8 cellular contexts compared by ENCODE assay signal in the genomic region with DNA sequence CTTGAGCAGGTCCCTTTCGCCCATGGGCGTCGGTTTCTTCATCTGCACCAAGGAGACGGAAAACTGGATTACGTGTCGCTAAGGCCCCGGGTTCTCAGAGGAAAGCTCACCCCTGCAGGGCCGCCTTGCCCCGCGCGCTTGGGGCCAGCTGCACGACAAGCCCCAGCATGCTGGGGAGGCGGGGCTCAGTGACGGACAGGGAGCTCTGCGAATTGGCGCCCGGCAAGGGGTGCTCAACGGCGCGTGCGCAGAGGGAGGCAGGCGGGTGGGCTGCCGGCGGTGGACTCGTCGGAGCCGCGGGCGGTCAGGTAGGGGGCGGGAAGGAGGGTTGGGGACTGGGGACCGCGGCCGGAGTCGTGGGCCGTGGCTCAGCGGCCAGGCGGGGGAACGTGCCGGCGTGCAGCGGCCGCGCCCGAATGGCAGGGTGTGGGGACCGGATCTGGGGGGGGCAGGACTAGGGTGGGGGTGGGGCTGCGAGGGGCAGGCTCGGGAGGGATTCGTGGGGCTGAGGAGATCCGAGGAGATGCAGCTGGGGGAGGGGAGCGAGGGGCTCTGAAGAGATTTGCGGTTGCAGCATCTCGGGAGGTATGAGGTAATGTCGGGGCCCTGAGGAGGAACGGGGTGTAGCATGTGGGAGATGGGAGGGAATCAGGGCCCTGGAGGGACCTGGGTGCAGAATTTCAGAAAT. TPM values are rescaled to one million over a fixed set of nuclear protein-coding genes. Genes with fewer than 3 reads are reported as not detected.
A peak's percentile ranks its signal among the peaks of the same experiment; 100 is the strongest.
DNase-seq lines count a peak whose midpoint lies in the region; ATAC-seq and TF ChIP-seq lines count a peak whose summit lies in the region.

A gene with protein sequence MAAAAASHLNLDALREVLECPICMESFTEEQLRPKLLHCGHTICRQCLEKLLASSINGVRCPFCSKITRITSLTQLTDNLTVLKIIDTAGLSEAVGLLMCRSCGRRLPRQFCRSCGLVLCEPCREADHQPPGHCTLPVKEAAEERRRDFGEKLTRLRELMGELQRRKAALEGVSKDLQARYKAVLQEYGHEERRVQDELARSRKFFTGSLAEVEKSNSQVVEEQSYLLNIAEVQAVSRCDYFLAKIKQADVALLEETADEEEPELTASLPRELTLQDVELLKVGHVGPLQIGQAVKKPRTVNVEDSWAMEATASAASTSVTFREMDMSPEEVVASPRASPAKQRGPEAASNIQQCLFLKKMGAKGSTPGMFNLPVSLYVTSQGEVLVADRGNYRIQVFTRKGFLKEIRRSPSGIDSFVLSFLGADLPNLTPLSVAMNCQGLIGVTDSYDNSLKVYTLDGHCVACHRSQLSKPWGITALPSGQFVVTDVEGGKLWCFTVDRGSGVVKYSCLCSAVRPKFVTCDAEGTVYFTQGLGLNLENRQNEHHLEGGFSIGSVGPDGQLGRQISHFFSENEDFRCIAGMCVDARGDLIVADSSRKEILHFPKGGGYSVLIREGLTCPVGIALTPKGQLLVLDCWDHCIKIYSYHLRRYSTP (plus strand): TSS at position 232 of the 688 bp plus-strand sequence. CDS start 10,438 bp downstream, outside the sequence.

- H3K36me3 Mint-ChIP-seq in activated B cell treated with CpG ODN at 0.5 μM for 24 hours (ENCODE audit: low read depth) (peaks cover 2% of the 10 kb centered on the region), immature natural killer cell (no peaks in the 10 kb centered on the region)

- H3K4me1 ChIP-seq in A673 (ENCODE audit: insufficient read depth, low read length, poor library complexity, severe bottlenecking) (peaks cover 11% of the 10 kb centered on the region), spleen (peaks cover 9 to 59% (median 44%) of the 10 kb centered on the region in 6 donors)

- H3K4me3 Mint-ChIP-seq in activated B cell treated with CpG ODN at 0.5 μM for 24 hours (peak within 1 kb of the TSS; percentile 89), immature natural killer cell (peak within 1 kb of the TSS; percentile 84 to 99 (median 86))

- ATAC-seq in GM18867 (IDR thresholded peaks at IDR 0.05; ENCODE audit: unreplicated experiment) (peak; percentile 98), HG03095 (IDR thresholded peaks at IDR 0.05; ENCODE audit: unreplicated experiment) (peak; percentile 99), activated B cell treated with CpG ODN at 0.5 μM for 24 hours (ENCODE audit: low read depth) (peak; percentile 98)

- H3K27me3 Mint-ChIP-seq in activated B cell treated with CpG ODN at 0.5 μM for 24 hours (no peaks in the 10 kb centered on the region), immature natural killer cell (ENCODE audit: low read depth in 3 of 3) (peaks cover 1 to 6% (median 3%) of the 10 kb centered on the region in 3 donors)

- CTCF ChIA-PET in A673 (lab: Charles Lee): interaction anchor here (0.7 kb wide), 2 partner anchors 427 to 1094 kb away, joined by 3 read pairs; no protein-coding TSS in a partner anchor
- CTCF ChIA-PET in activated B cell treated with CpG ODN at 0.5 μM for 24 hours (lab: Charles Lee): no interaction called here

- peaks cover 4% of the 10 kb centered on the region for H3K9me3 ChIP-seq in A673 (ENCODE audit: low read depth, low read length, poor library complexity, severe bottlenecking)
- H3K9me3 ChIP-seq in spleen: peaks cover 0 to 15% (median 12%) of the 10 kb centered on the region in 8 donors

- peak within 1 kb of the TSS; percentile 73 for H3K4me3 ChIP-seq in A673 (ENCODE audit: low read depth, low read length, poor library complexity, severe bottlenecking)
- H3K4me3 ChIP-seq in cardiac fibroblast (replicated peaks in 1 of 2; ENCODE audit: low read depth in 2 of 2, low read length in 2 of 2): peak within 1 kb of the TSS; percentile 83 to 85
- peak within 1 kb of the TSS; percentile 54 to 85 (median 64) for H3K4me3 ChIP-seq in spleen

- peak; percentile 96 for DNase-seq in A673 (ENCODE audit: low spot score)
- peak; percentile 71 for DNase-seq in NCI-H2196 treated with DMSO at 0.1 percent for 48 hours (lab: John Stamatoyannopoulos, UW; ENCODE audit: unreplicated experiment)
- DNase-seq in activated B cell treated with CpG ODN at 0.5 μM for 24 hours: peak; percentile 96
- peak; percentile 88 to 91 for DNase-seq in cardiac fibroblast (ENCODE audit: low read depth in 2 of 2)
- peak; percentile 88 to 92 (median 90) for DNase-seq in immature natural killer cell
- peak; percentile 96 for DNase-seq in spleen

- peaks cover 52% of the 10 kb centered on the region for H3K4me1 Mint-ChIP-seq in activated B cell treated with CpG ODN at 0.5 μM for 24 hours
- H3K4me1 Mint-ChIP-seq in immature natural killer cell: peaks cover 47 to 63% of the 10 kb centered on the region in 2 donors

- H3K27ac Mint-ChIP-seq in activated B cell treated with CpG ODN at 0.5 μM for 24 hours (peak within 1 kb of the TSS; percentile 84), immature natural killer cell (peak within 1 kb of the TSS; percentile 76 to 97 (median 84))

- no peak for TF ChIP-seq POLR2A in spleen (IDR thresholded peaks at IDR 0.05)

- peak within 1 kb of the TSS; percentile 71 for H3K27ac ChIP-seq in A673 (ENCODE audit: low read depth, low read length, poor library complexity, severe bottlenecking)
- peak within 1 kb of the TSS; percentile 59 to 90 (median 87) for H3K27ac ChIP-seq in spleen

- 0 to 1% (median 0%) methylated on average over 46 to 54 of the region's 54 CpGs for WGBS in spleen, 5 donors

- TF ChIP-seq CTCF in A673 (conservative IDR thresholded peaks at IDR 0.05; ENCODE audit: low read depth, low read length) (no peak), activated B cell treated with CpG ODN at 0.5 μM for 24 hours (IDR thresholded peaks at IDR 0.05) (no peak), cardiac fibroblast (IDR thresholded peaks at IDR 0.05; ENCODE audit: low read depth, low read length) (no peak), spleen (IDR thresholded peaks at IDR 0.05 in 8 of 11, conservative IDR thresholded peaks at IDR 0.05 in 3 of 11) (no peak)

- H3K27me3 ChIP-seq in A673 (replicated peaks; ENCODE audit: insufficient read depth, low read depth, low read length, poor library complexity): no peaks in the 10 kb centered on the region
- H3K27me3 ChIP-seq in spleen (replicated peaks in 1 of 7): peaks cover 0 to 4% (median 0%) of the 10 kb centered on the region in 7 donors

- intact Hi-C loops in A673 (cut with micrococcal nuclease; ENCODE audit: unreplicated experiment) (no loop called here), activated B cell treated with CpG ODN at 0.5 μM for 24 hours (cut with micrococcal nuclease) (no loop called here), spleen (cut with DNase I; ENCODE audit: low total_unique reads) (no loop called here)

- H3K36me3 ChIP-seq in A673 (ENCODE audit: insufficient read depth, low read length, poor library complexity, severe bottlenecking) (no peaks in the 10 kb centered on the region), spleen (no peaks in the 10 kb centered on the region)

- peaks cover 2% of the 10 kb centered on the region for H3K9me3 Mint-ChIP-seq in activated B cell treated with CpG ODN at 0.5 μM for 24 hours
- H3K9me3 Mint-ChIP-seq in immature natural killer cell: no peaks in the 10 kb centered on the region

- POLR2A ChIA-PET in A673 (lab: Charles Lee; ENCODE audit: low non-redundant PET) (interaction anchor here (0.6 kb wide), 1 partner anchor 30 kb away, joined by 13 read pairs; no protein-coding TSS in a partner anchor), activated B cell treated with CpG ODN at 0.5 μM for 24 hours (lab: Charles Lee) (interaction anchor here (0.6 kb wide), 1 partner anchor 429 kb away, joined by 6 read pairs; no protein-coding TSS in a partner anchor)

- no TSS peak for BruUV-seq in A673 (replicated peaks; lab: Mats Ljungman, UMichigan)

RNA-seq across cellular contexts. Expression of the gene that starts here (rescaled TPM):
- total RNA-seq in A673 (2021): 28.9 and 29.4 TPM in 2 replicates
- 11.8 and 14.5 TPM in 2 replicates for total RNA-seq in activated B cell treated with CpG ODN at 0.5 μM for 24 hours
- polyA plus RNA-seq in immature natural killer cell: 10 to 100 TPM; 10.1 to 18.8 (median 10.7) TPM
- total RNA-seq in spleen: 10 to 100 TPM; 15.9 to 22.1 (median 18.7) TPM
- 1 to 10 TPM; 3.1 to 4.5 (median 3.9) TPM for polyA plus RNA-seq in spleen

Comparison
In these comparisons a context has a peak if more than half of its experiments do, and no peak if none do; other contexts are left out.
1. Peak in every context shown above with its lines: DNase-seq, ATAC-seq, H3K4me3 ChIP-seq and H3K27ac ChIP-seq.